ENCODE assay signal across 8 cellular contexts in the genomic region with DNA sequence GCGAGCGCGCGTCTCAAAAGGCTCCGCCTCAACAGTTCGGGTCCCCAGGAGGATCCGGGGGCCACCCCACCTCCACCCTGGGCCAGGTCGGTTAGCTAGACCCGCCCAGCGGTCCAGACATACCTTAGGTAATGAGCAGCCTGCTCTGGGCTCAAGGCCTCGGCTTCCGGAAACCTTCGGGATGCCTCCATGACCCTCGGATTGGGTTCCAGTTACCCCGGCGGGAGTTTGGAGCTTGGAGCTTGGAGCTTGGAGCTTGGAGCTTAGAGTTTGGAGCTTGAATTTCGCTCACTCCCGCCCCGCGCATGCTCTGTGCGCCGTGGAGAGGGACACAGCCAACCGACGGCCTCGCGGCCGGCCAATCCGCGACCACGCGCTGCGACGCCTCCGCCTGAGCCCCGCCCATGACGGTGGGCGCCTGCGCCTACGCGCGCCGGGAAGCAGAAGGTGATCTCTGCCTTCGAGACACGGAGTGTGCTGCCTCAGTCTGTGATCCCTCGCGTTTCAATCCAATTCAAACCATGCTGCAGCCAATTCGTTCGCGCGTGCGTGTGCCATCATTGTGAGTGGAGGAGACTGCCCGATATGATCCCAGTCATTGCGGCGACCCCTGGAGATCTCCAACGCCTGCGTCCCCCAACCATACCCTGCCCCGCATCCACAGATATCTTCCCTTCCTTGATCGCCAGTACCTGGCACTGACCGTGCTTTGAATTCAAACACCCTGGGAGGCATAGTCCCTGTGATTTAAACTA. TPM values are rescaled to one million over a fixed set of nuclear protein-coding genes. Genes with fewer than 3 reads are reported as not detected.
DNase-seq lines count a peak whose midpoint lies in the region; ATAC-seq and TF ChIP-seq lines count a peak whose summit lies in the region.

TSS of gene ERCC6L (minus strand) at position 307 of the 755 bp plus-strand sequence. CDS start at position 191, 116 bp downstream.

- no peaks in the 10 kb centered on the region for H3K4me1 ChIP-seq in cardiac muscle cell (ENCODE audit: low read depth)

- H3K27me3 Mint-ChIP-seq in type B pancreatic cell, result no peaks in the 10 kb centered on the region

- H3K9me3 Mint-ChIP-seq in type B pancreatic cell, result no peaks in the 10 kb centered on the region

- peak; percentile 93 for DNase-seq in GM10248 (ENCODE audit: extremely low spot score)
- peak; percentile 67 for DNase-seq in NCI-H1048 (lab: John Stamatoyannopoulos, UW)
- DNase-seq in SW 1271 (lab: John Stamatoyannopoulos, UW), result peak; percentile 42 to 62
- DNase-seq in activated naive CD8-positive, alpha-beta T cell treated with anti-CD3 and anti-CD28 coated beads, Interleukin-2, amount 50 U/mL, for 16 hours (ENCODE audit: low read depth, low spot score), result peak; percentile 60
- peak; percentile 85 to 90 for DNase-seq in cardiac muscle cell (ENCODE audit: low read depth in 1 of 2, low spot score in 1 of 2)
- DNase-seq in pons (ENCODE audit: low spot score), result peak; percentile 66
- peak; percentile 90 for DNase-seq in type B pancreatic cell (ENCODE audit: extremely low spot score, unreplicated experiment)

- TF ChIP-seq CTCF in GM10248 (IDR thresholded peaks at IDR 0.05; ENCODE audit: control extremely low read depth, extremely low read depth, low read depth, missing control alignments) (no peak), cardiac muscle cell (IDR thresholded peaks at IDR 0.05; ENCODE audit: low read depth, low read length) (no peak), type B pancreatic cell (conservative IDR thresholded peaks at IDR 0.05) (no peak)

- H3K36me3 ChIP-seq in cardiac muscle cell, result no peaks in the 10 kb centered on the region

- H3K9me3 ChIP-seq in cardiac muscle cell (ENCODE audit: low read depth), result no peaks in the 10 kb centered on the region

- no peaks in the 10 kb centered on the region for H3K27me3 ChIP-seq in cardiac muscle cell

- POLR2A ChIA-PET in GM10248 (lab: Yijun Ruan, JAX), result interaction anchor here (0.6 to 1.6 kb wide), 4 partner anchors 29 to 328 kb away, joined by 3 to 13 read pairs (median 4); partner anchors contain the start of genes NHSL2 and RPS4X

- peaks cover 4% of the 10 kb centered on the region for H3K36me3 Mint-ChIP-seq in type B pancreatic cell

- H3K4me3 ChIP-seq in cardiac muscle cell, result peak within 1 kb of the TSS; percentile 26

- H3K27ac Mint-ChIP-seq in type B pancreatic cell, result peak within 1 kb of the TSS; percentile 76

- H3K4me1 Mint-ChIP-seq in type B pancreatic cell (ENCODE audit: unreplicated experiment), result no peaks in the 10 kb centered on the region

- peak within 1 kb of the TSS; percentile 89 for H3K4me3 Mint-ChIP-seq in type B pancreatic cell

- CTCF ChIA-PET in GM10248 (lab: Yijun Ruan, JAX), result interaction anchor here (0.6 to 1.4 kb wide), 4 partner anchors 8 to 58 kb away, joined by 3 to 4 read pairs (median 3); partner anchors contain the start of genes PIN4 and RPS4X

- H3K27ac ChIP-seq in cardiac muscle cell, result no peak within 1 kb of the TSS

- ATAC-seq in HG02571 (IDR thresholded peaks at IDR 0.05; ENCODE audit: unreplicated experiment), result peak; percentile 96

RNA-seq across cellular contexts. Expression of gene ERCC6L, which starts in this region (rescaled TPM):
- total RNA-seq in cardiac muscle cell, result 0.81 and 2.9 TPM in 2 replicates
- polyA plus RNA-seq in cardiac muscle cell, result 2.4 TPM in 2 replicates
- 2.4 and 7.8 TPM in 2 replicates for total RNA-seq in type B pancreatic cell (ENCODE audit: low replicate concordance)
